9 cellular contexts compared by ENCODE assay signal in the genomic region with DNA sequence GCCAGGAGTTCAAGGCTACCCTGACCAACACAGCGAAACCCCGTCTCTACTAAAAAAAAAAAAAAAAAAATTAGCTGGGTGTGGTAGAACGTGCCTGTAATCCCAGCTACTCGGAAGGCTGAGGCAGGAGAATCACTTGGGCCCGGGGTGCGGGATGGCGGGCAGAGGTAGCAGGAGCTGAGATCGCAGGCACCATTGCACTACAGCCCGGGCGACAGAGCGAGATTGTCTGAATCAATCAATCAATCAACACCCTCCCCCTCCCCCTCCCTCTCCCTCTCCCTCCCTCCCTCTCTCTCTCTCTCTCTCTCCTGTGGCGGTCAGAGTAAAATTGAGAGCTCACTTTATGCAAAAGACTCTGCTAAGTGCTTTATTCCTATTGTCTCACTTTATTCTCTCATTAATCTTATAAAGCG. TPM values are rescaled to one million over a fixed set of nuclear protein-coding genes. Genes with fewer than 3 reads are reported as not detected.
DNase-seq lines count a peak whose midpoint lies in the region; ATAC-seq and TF ChIP-seq lines count a peak whose summit lies in the region.
"Had no signal": no experiment of that assay in that cellular context is flagged by ENCODE, and none has a peak within 500 bp of the region (broad histone marks: within the 10 kb centered on the region; RNA-seq: fewer than 3 reads in every experiment).

No MANE protein-coding gene starts in this region.

- TF ChIP-seq CTCF in brain (conservative IDR thresholded peaks at IDR 0.05) (no peak), mesothelial cell of epicardium (IDR thresholded peaks at IDR 0.05; ENCODE audit: unreplicated experiment) (no peak)

- peaks cover 5% of the 10 kb centered on the region for H3K27me3 Mint-ChIP-seq in stimulated activated naive CD8-positive, alpha-beta T cell treated with anti-CD3 and anti-CD28 coated beads, Interleukin-15, Interleukin-2, amounts not matched to agents 100 ng/mL and 50 ng/mL, for 24 hours
- H3K27me3 Mint-ChIP-seq in brain (peaks cover 27% of the 10 kb centered on the region), mesothelial cell of epicardium (ENCODE audit: low read depth) (peaks cover 9% of the 10 kb centered on the region)

- no peak for ATAC-seq in stimulated activated naive CD8-positive, alpha-beta T cell treated with anti-CD3 and anti-CD28 coated beads, Interleukin-15, Interleukin-2, amounts not matched to agents 100 U/mL and 50 U/mL, for 24 hours
- no peak for ATAC-seq in GM18498 (IDR thresholded peaks at IDR 0.05; ENCODE audit: unreplicated experiment)

- peaks cover 44% of the 10 kb centered on the region for H3K4me1 Mint-ChIP-seq in stimulated activated naive CD8-positive, alpha-beta T cell treated with anti-CD3 and anti-CD28 coated beads, Interleukin-15, Interleukin-2, amounts not matched to agents 100 ng/mL and 50 ng/mL, for 24 hours (ENCODE audit: low read depth)
- H3K4me1 Mint-ChIP-seq in brain (peaks cover 40% of the 10 kb centered on the region), mesothelial cell of epicardium (peaks cover 17% of the 10 kb centered on the region)

- H3K27ac Mint-ChIP-seq in stimulated activated naive CD8-positive, alpha-beta T cell treated with anti-CD3 and anti-CD28 coated beads, Interleukin-15, Interleukin-2, amounts not matched to agents 100 ng/mL and 50 ng/mL, for 24 hours = peak overlapping the region; percentile 82
- H3K27ac Mint-ChIP-seq in brain (peak overlapping the region; percentile 89 to 97 (median 92)), mesothelial cell of epicardium (peak overlapping the region; percentile 96)

- H3K4me3 Mint-ChIP-seq in stimulated activated naive CD8-positive, alpha-beta T cell treated with anti-CD3 and anti-CD28 coated beads, Interleukin-15, Interleukin-2, amounts not matched to agents 100 ng/mL and 50 ng/mL, for 24 hours = peak overlapping the region; percentile 90
- H3K4me3 Mint-ChIP-seq in brain (peak overlapping the region; percentile 98 to 100 (median 100)), mesothelial cell of epicardium (peak overlapping the region; percentile 97)

- H3K9me3 Mint-ChIP-seq in stimulated activated naive CD8-positive, alpha-beta T cell treated with anti-CD3 and anti-CD28 coated beads, Interleukin-15, Interleukin-2, amounts not matched to agents 100 ng/mL and 50 ng/mL, for 24 hours = no peaks in the 10 kb centered on the region
- peaks cover 0 to 13% (median 8%) of the 10 kb centered on the region in 5 experiments for H3K9me3 Mint-ChIP-seq in brain
- H3K9me3 Mint-ChIP-seq in mesothelial cell of epicardium = peaks cover 6% of the 10 kb centered on the region

- DNase-seq in stimulated activated naive CD8-positive, alpha-beta T cell treated with anti-CD3 and anti-CD28 coated beads, Interleukin-15, Interleukin-2, amounts not matched to agents 100 U/mL and 50 U/mL, for 24 hours = no peak
- no peak for DNase-seq in mesothelial cell of epicardium (ENCODE audit: low spot score in 2 of 2, unreplicated experiment in 2 of 2)
- DNase-seq in AG20443 (ENCODE audit: low spot score) = no peak
- no peak for DNase-seq in anterior cingulate cortex (lab: John Stamatoyannopoulos, UW)
- DNase-seq in HUDEP-2 (lab: John Stamatoyannopoulos, UW; ENCODE audit: unreplicated experiment in 76 of 76) = no peak
- DNase-seq: midbrain had no signal

- peaks cover 8% of the 10 kb centered on the region for H3K36me3 Mint-ChIP-seq in stimulated activated naive CD8-positive, alpha-beta T cell treated with anti-CD3 and anti-CD28 coated beads, Interleukin-15, Interleukin-2, amounts not matched to agents 100 ng/mL and 50 ng/mL, for 24 hours (ENCODE audit: low read depth)
- H3K36me3 Mint-ChIP-seq in brain (peaks cover 34% of the 10 kb centered on the region), mesothelial cell of epicardium (peaks cover 7% of the 10 kb centered on the region)

RNA-seq across cellular contexts. Expression of gene HSDL1, which starts 1.2 kb away (rescaled TPM):
- polyA plus RNA-seq in brain (ENCODE audit: insufficient read depth, low read depth, low replicate concordance) = 30.0 TPM
- total RNA-seq in mesothelial cell of epicardium = 47.6 to 50.0 TPM (median 48.9 TPM) in 3 replicates

RNA-seq across cellular contexts. Expression of gene DNAAF1, which starts 1.3 kb away (rescaled TPM):
- polyA plus RNA-seq in brain (ENCODE audit: insufficient read depth, low read depth, low replicate concordance) = 0.53 TPM
- 0.18 to 0.47 TPM (median 0.22 TPM) in 3 replicates for total RNA-seq in mesothelial cell of epicardium

RNA-seq across cellular contexts. Expression of gene MBTPS1, which starts 27.1 kb away (rescaled TPM):
- 71.6 TPM for polyA plus RNA-seq in brain (ENCODE audit: insufficient read depth, low read depth, low replicate concordance)
- 143 to 146 TPM (median 146 TPM) in 3 replicates for total RNA-seq in mesothelial cell of epicardium

RNA-seq across cellular contexts. Expression of gene TAF1C, which starts 43.1 kb away (rescaled TPM):
- polyA plus RNA-seq in brain (ENCODE audit: insufficient read depth, low read depth, low replicate concordance) = 18.5 TPM
- 84.0 to 88.6 TPM (median 84.3 TPM) in 3 replicates for total RNA-seq in mesothelial cell of epicardium

RNA-seq across cellular contexts. Expression of gene ADAD2, which starts 47.2 kb away (rescaled TPM):
- 0.54 TPM for polyA plus RNA-seq in brain (ENCODE audit: insufficient read depth, low read depth, low replicate concordance)
- total RNA-seq in mesothelial cell of epicardium = 0.34 TPM in 1 of 3 replicates, not detected in the others
